8 cellular contexts compared by ENCODE assay signal in the genomic region with DNA sequence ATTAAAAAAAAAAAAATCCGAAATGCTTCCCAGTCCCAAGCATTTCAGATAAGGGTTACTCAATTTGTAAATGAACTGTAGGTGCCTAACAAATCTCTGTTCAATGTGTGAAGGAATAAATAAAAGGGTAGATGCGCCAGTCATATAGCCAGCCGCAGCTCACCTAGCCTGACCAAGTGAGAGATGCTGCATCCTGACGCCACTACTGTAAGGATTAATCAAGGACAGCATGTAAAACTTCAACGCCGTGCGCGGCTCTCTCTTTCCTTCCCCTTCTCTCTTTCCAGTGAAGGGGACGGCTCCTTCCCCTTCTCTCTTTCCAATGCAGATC. TPM values are rescaled to one million over a fixed set of nuclear protein-coding genes. Genes with fewer than 3 reads are reported as not detected.
DNase-seq lines count a peak whose midpoint lies in the region; ATAC-seq and TF ChIP-seq lines count a peak whose summit lies in the region.

No MANE protein-coding gene starts in this region.

- H3K27me3 ChIP-seq in psoas muscle (ENCODE audit: insufficient read depth in 3 of 3, low read length in 2 of 3): no peaks in the 10 kb centered on the region

- H3K36me3 ChIP-seq in SK-N-MC (ENCODE audit: insufficient read depth, low read length) (peaks cover 12% of the 10 kb centered on the region), psoas muscle (ENCODE audit: insufficient read depth in 1 of 2, low read depth in 1 of 2) (peaks cover 0 to 10% of the 10 kb centered on the region in 2 donors)

- H3K9me3 ChIP-seq in SK-N-MC (ENCODE audit: low read depth, low read length) (no peaks in the 10 kb centered on the region), psoas muscle (no peaks in the 10 kb centered on the region)

- H3K4me1 ChIP-seq in psoas muscle: peaks cover 12% of the 10 kb centered on the region

- no peak for TF ChIP-seq CTCF in AG09309 (IDR thresholded peaks at IDR 0.05; ENCODE audit: control insufficient read depth, insufficient read depth, low read depth, low read length, missing control alignments)
- no peak for TF ChIP-seq CTCF in foreskin fibroblast (IDR thresholded peaks at IDR 0.05; ENCODE audit: low read depth, low read length)
- TF ChIP-seq CTCF in psoas muscle (IDR thresholded peaks at IDR 0.05): no peak

- ATAC-seq in GM21737 (IDR thresholded peaks at IDR 0.05; ENCODE audit: unreplicated experiment) (peak; percentile 11), psoas muscle (peak; percentile 14 to 64 (median 24)), HG03108 (IDR thresholded peaks at IDR 0.05; ENCODE audit: unreplicated experiment) (no peak)

- H3K27ac ChIP-seq in SK-N-MC: no peak overlapping the region
- H3K27ac ChIP-seq in psoas muscle: peak overlapping the region; percentile 71

- H3K4me3 ChIP-seq in AG09309 (ENCODE audit: control insufficient read depth, low read depth, low read length) (peak overlapping the region; percentile 74), SK-N-MC (peak overlapping the region; percentile 95), foreskin fibroblast (ENCODE audit: low read depth in 1 of 2, low read length in 2 of 2) (peak overlapping the region; percentile 68), psoas muscle (peak overlapping the region; percentile 91)

- DNase-seq in AG09309 (ENCODE audit: low read depth) (no peak), SK-N-MC (ENCODE audit: low read depth, low spot score) (no peak), foreskin fibroblast (no peak), psoas muscle (no peak), NCI-H345 treated with DMSO at 0.1 percent for 48 hours (lab: John Stamatoyannopoulos, UW; ENCODE audit: unreplicated experiment) (no peak)
- no peak for DNase-seq in activated effector memory CD4-positive, alpha-beta T cell treated with Interleukin-2 at 50 U/mL for 16 hours

- peak overlapping the region; percentile 81 for H3K9ac ChIP-seq in SK-N-MC (ENCODE audit: insufficient read length)

- intact Hi-C loops in psoas muscle (cut with DNase I): no loop called here

- WGBS in psoas muscle, 3 donors: 12 to 15% (median 15%) methylated on average over 9 of the region's 9 CpGs

RNA-seq across cellular contexts. Expression of a gene that starts 0.4 kb away (rescaled TPM):
- 10 to 100 TPM; 14.9 to 20.8 (median 19.1) TPM for total RNA-seq in psoas muscle
- 10 to 100 TPM; 13.4 to 21.8 (median 17.4) TPM for polyA plus RNA-seq in psoas muscle

RNA-seq across cellular contexts. Expression of a gene that starts 56.1 kb away (rescaled TPM):
- total RNA-seq in psoas muscle: 10 to 100 TPM; 34.2 to 71.0 (median 61.9) TPM
- polyA plus RNA-seq in psoas muscle: 100 to 1,000 TPM in 1 of 3 donors, 10 to 100 TPM in 2; 33.7 to 116 (median 56.6) TPM
